ENCODE assay signal across 11 cellular contexts in genomic region chr5:40683351-40683750, GRCh38. TPM values are rescaled to one million over a fixed set of nuclear protein-coding genes. Genes with fewer than 3 reads are reported as not detected.
DNase-seq lines count a peak whose midpoint lies in the region; ATAC-seq, FAIRE-seq and TF ChIP-seq lines count a peak whose summit lies in the region.
"Had no signal": no experiment of that assay in that cellular context is flagged by ENCODE, and none has a peak within 500 bp of the region (broad histone marks: within the 10 kb centered on the region; RNA-seq: fewer than 3 reads in every experiment).

No MANE protein-coding gene starts in this region.

- H3K4me3 ChIP-seq in DND-41 (ENCODE audit: low read depth in 1 of 2, low read length in 2 of 2) (peak overlapping the region; percentile 95 to 96), PC-9 (peak overlapping the region; percentile 52), pancreas (peak overlapping the region; percentile 74 to 91 (median 87))

- no peak for ATAC-seq in DND-41 (ENCODE audit: insufficient read depth, low read depth)
- no peak for ATAC-seq in effector memory CD8-positive, alpha-beta T cell (replicated peaks)
- no peak for ATAC-seq in pancreas
- ATAC-seq in HG02970 (IDR thresholded peaks at IDR 0.05; ENCODE audit: low FRiP score, unreplicated experiment), result no peak

- no peaks in the 10 kb centered on the region for H3K9me2 ChIP-seq in PC-9 (ENCODE audit: insufficient read depth)

- intact Hi-C loops in PC-9 (cut with micrococcal nuclease; ENCODE audit: unreplicated experiment), result no loop called here
- intact Hi-C loops in pancreas (cut with DNase I), result loop anchor here in 2 of 3 donors (5.0 to 10.0 kb wide), 3 partner anchors 739 to 969 kb away; no protein-coding TSS in a partner anchor

- peaks cover 6% of the 10 kb centered on the region for H3F3A ChIP-seq in PC-9 (ENCODE audit: insufficient read depth, low read depth)

- H3K27me3 Mint-ChIP-seq in effector memory CD8-positive, alpha-beta T cell, result no peaks in the 10 kb centered on the region

- H3K4me2 ChIP-seq in DND-41 (ENCODE audit: insufficient read depth, low read length), result peak overlapping the region; percentile 65
- peak overlapping the region; percentile 78 for H3K4me2 ChIP-seq in PC-9

- H2AFZ ChIP-seq in DND-41 (ENCODE audit: low read depth, low read length) (no peak overlapping the region), PC-9 (no peak overlapping the region; the same call in 1 of the 2 replicates)

- peak overlapping the region; percentile 89 for H3K9ac ChIP-seq in DND-41 (ENCODE audit: low read depth, low read length)

- peaks cover 44 to 74% of the 10 kb centered on the region in 2 donors for H3K4me1 Mint-ChIP-seq in effector memory CD8-positive, alpha-beta T cell (ENCODE audit: low read depth in 2 of 2)

- FAIRE-seq in pancreas (lab: Jason Lieb, UNC), result no peak
- FAIRE-seq: G401.6 had no signal

- H3K27ac ChIP-seq in DND-41 (ENCODE audit: low read length) (peak overlapping the region; percentile 95), PC-9 (no peak overlapping the region), pancreas (peak overlapping the region in 2 of 4 donors; percentile 93 to 95)

- DNase-seq in DND-41, result no peak
- DNase-seq in PC-9, result no peak
- no peak for DNase-seq in effector memory CD8-positive, alpha-beta T cell
- DNase-seq in pancreas, result no peak
- DNase-seq in HT-29 (ENCODE audit: low spot score), result no peak
- DNase-seq in NCI-H446 treated with DMSO at 0.1 percent for 48 hours (lab: John Stamatoyannopoulos, UW), result no peak
- no peak for DNase-seq in DMS 273 (lab: John Stamatoyannopoulos, UW; ENCODE audit: unreplicated experiment)
- DNase-seq: activated CD8-positive, alpha-beta memory T cell treated with anti-CD3 and anti-CD28 coated beads for 24 hours; NCI-H774 had no signal

- TF ChIP-seq CTCF in DND-41 (IDR thresholded peaks at IDR 0.05; ENCODE audit: borderline replicate concordance, extremely low read depth, low read length, poor library complexity, severe bottlenecking) (no peak), PC-9 (conservative IDR thresholded peaks at IDR 0.05) (no peak), pancreas (IDR thresholded peaks at IDR 0.05) (no peak)

- CTCF ChIA-PET in PC-9 (lab: Charles Lee), result interaction anchor here (0.6 to 1.2 kb wide), 6 partner anchors 252 to 1105 kb away, joined by 3 to 21 read pairs (median 3); no protein-coding TSS in a partner anchor

- H3K79me2 ChIP-seq in DND-41 (ENCODE audit: insufficient read depth, low read length), result peaks cover 95% of the 10 kb centered on the region
- peaks cover 67% of the 10 kb centered on the region for H3K79me2 ChIP-seq in PC-9 (ENCODE audit: low read depth)

- H3K36me3 Mint-ChIP-seq in effector memory CD8-positive, alpha-beta T cell (ENCODE audit: insufficient read depth), result peaks cover 96% of the 10 kb centered on the region

- peaks cover 81% of the 10 kb centered on the region for H3K36me3 ChIP-seq in DND-41 (ENCODE audit: insufficient read depth, low read length)
- peaks cover 14% of the 10 kb centered on the region for H3K36me3 ChIP-seq in PC-9 (ENCODE audit: low read depth)
- peaks cover 0 to 3% (median 0%) of the 10 kb centered on the region in 3 donors for H3K36me3 ChIP-seq in pancreas

- 31 to 36% methylated on average over 1 of the region's 1 CpG for WGBS in pancreas, 2 donors

- POLR2A ChIA-PET in PC-9 (lab: Charles Lee; ENCODE audit: unreplicated experiment), result interaction anchor here (1.0 kb wide), 1 partner anchor 282 kb away, joined by 7 read pairs; no protein-coding TSS in a partner anchor

- H3K27ac Mint-ChIP-seq in effector memory CD8-positive, alpha-beta T cell, result peak overlapping the region; percentile 99 to 100

- H4K20me1 ChIP-seq in DND-41 (ENCODE audit: insufficient read depth, low read length), result peaks cover 77% of the 10 kb centered on the region
- H4K20me1 ChIP-seq in PC-9 (ENCODE audit: insufficient read depth), result no peaks in the 10 kb centered on the region

- H3K9me3 ChIP-seq in DND-41 (ENCODE audit: insufficient read depth, low read length, severe bottlenecking) (no peaks in the 10 kb centered on the region), PC-9 (ENCODE audit: insufficient read depth, low read depth) (no peaks in the 10 kb centered on the region), pancreas (no peaks in the 10 kb centered on the region)

- H3K4me1 ChIP-seq in DND-41 (ENCODE audit: insufficient read depth, low read length) (peaks cover 42% of the 10 kb centered on the region), PC-9 (replicated peaks; ENCODE audit: insufficient read depth) (peaks cover 56% of the 10 kb centered on the region), pancreas (peaks cover 0 to 23% (median 5%) of the 10 kb centered on the region in 3 donors)

- no peaks in the 10 kb centered on the region for H3K9me3 Mint-ChIP-seq in effector memory CD8-positive, alpha-beta T cell

- no TSS peak for BruUV-seq in PC-9 (replicated peaks; lab: Mats Ljungman, UMichigan)

- H3K4me3 Mint-ChIP-seq in effector memory CD8-positive, alpha-beta T cell, result peak overlapping the region; percentile 100

- H3K27me3 ChIP-seq in DND-41 (ENCODE audit: insufficient read depth, low read length, poor library complexity) (no peaks in the 10 kb centered on the region), PC-9 (ENCODE audit: insufficient read depth, low read depth) (no peaks in the 10 kb centered on the region), pancreas (no peaks in the 10 kb centered on the region)

RNA-seq across cellular contexts. Expression of gene PTGER4, which starts 3.6 kb away (rescaled TPM):
- 15.7 and 22.4 TPM in 2 replicates for total RNA-seq in PC-9 (2021)
- total RNA-seq in pancreas, result 10 to 100 TPM in 3 of 6 donors, 1 to 10 TPM in 3; 8.6 to 38.0 (median 13.3) TPM
- polyA plus RNA-seq in pancreas, result 10 to 100 TPM in 1 of 2 donors, 1 to 10 TPM in 1; 4.7 to 12.1 TPM
- total RNA-seq in HT-29 (2014; rRNA removed; shearing (Covaris generic)), result 0.42 and 3.6 TPM in 2 replicates
